ENCODE assay signal across 9 cellular contexts in the genomic region with DNA sequence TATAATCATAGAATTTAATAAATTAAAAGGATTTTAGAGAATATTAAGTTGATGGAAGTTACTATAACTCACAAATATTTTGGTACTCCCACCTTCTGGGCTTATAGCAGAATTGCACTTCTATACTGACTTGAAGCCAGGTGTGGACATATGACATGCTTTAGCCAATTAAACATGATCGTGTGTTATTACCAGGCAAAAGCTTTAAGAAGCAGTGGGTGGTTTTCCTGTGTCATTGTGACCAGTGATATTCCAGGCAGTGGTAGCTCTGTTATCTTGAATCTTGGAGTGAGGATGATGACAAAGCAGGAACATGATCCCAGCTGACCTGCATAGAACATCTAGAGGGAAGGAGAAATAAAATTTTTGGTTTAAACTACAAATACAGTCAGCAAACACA.
DNase-seq lines count a peak whose midpoint lies in the region; ATAC-seq and TF ChIP-seq lines count a peak whose summit lies in the region.
"Had no signal": no experiment of that assay in that cellular context is flagged by ENCODE, and none has a peak within 500 bp of the region (broad histone marks: within the 10 kb centered on the region; RNA-seq: fewer than 3 reads in every experiment).

No MANE protein-coding gene starts in this region.

- no peaks in the 10 kb centered on the region for H3K36me3 ChIP-seq in OCI-LY3 (replicated peaks; ENCODE audit: low read depth, low read length)

- H4K20me1 ChIP-seq in OCI-LY3 (ENCODE audit: insufficient read depth, low read length) = no peaks in the 10 kb centered on the region

- H3K4me3 ChIP-seq in AG09309 (ENCODE audit: control insufficient read depth, low read depth, low read length) (no peak overlapping the region), OCI-LY3 (ENCODE audit: low read length) (no peak overlapping the region)

- H3K9me3 ChIP-seq in OCI-LY3 (ENCODE audit: insufficient read depth, low read length) = no peaks in the 10 kb centered on the region

- DNase-seq in AG09309 (ENCODE audit: low read depth) (no peak), foreskin keratinocyte (peak in 1 of 2 donors; percentile 33), substantia nigra (lab: John Stamatoyannopoulos, UW) (no peak), occipital lobe (lab: John Stamatoyannopoulos, UW) (no peak), RPMI8226 (no peak)
- DNase-seq in central memory CD4-positive, alpha-beta T cell = no peak
- DNase-seq: stimulated activated CD4-positive, alpha-beta T cell treated with anti-CD3 and anti-CD28 coated beads, Interleukin-15, amount 100 ng/mL, for 24 hours had no signal

- peak; percentile 75 for ATAC-seq in GM19351 (IDR thresholded peaks at IDR 0.05; ENCODE audit: unreplicated experiment)
- peak; percentile 75 for ATAC-seq in foreskin keratinocyte

- no peak overlapping the region for H2AFZ ChIP-seq in OCI-LY3 (ENCODE audit: low read depth, low read length)

- H3K4me2 ChIP-seq in OCI-LY3 (ENCODE audit: low read length) = peak overlapping the region; percentile 14; the same call in 1 of the 2 replicates

- H3K27ac ChIP-seq in OCI-LY3 (ENCODE audit: low read length) (no peak overlapping the region), foreskin keratinocyte (no peak overlapping the region), substantia nigra (ENCODE audit: low read depth, low read length, poor library complexity, severe bottlenecking) (no peak overlapping the region)

- H3K79me2 ChIP-seq in OCI-LY3 (ENCODE audit: low read length) = no peaks in the 10 kb centered on the region

- H3K9ac ChIP-seq in OCI-LY3 (ENCODE audit: low read length) = no peak overlapping the region

- H3K27me3 ChIP-seq in OCI-LY3 (ENCODE audit: low read depth, low read length) = no peaks in the 10 kb centered on the region
- H3K27me3 ChIP-seq in foreskin keratinocyte = no peaks in the 10 kb centered on the region

- TF ChIP-seq CTCF in AG09309 (IDR thresholded peaks at IDR 0.05; ENCODE audit: control insufficient read depth, insufficient read depth, low read depth, low read length, missing control alignments) = peak; percentile 19
- peak; percentile 51 for TF ChIP-seq CTCF in OCI-LY3 (IDR thresholded peaks at IDR 0.05; ENCODE audit: low read depth, low read length)
- TF ChIP-seq CTCF in foreskin keratinocyte (conservative IDR thresholded peaks at IDR 0.05) = peak; percentile 57

- H3K4me1 ChIP-seq in OCI-LY3 (ENCODE audit: low read length) (no peaks in the 10 kb centered on the region), foreskin keratinocyte (no peaks in the 10 kb centered on the region)
